ENCODE assay signal across 25 cellular contexts in genomic region chr7:28338041-28338440, GRCh38.
"Had no signal": no experiment of that assay in that cellular context is flagged by ENCODE, and none has a peak within 500 bp of the region (broad histone marks: within the 10 kb centered on the region; RNA-seq: fewer than 3 reads in every experiment).

No MANE protein-coding gene starts in this region.

- H2AFZ ChIP-seq: neural progenitor cell, parathyroid adenoma had no signal

- H3K4me2 ChIP-seq: neural progenitor cell had no signal

- DNase-seq: naive thymus-derived CD4-positive, alpha-beta T cell; natural killer cell; occipital lobe; ovary; posterior cingulate gyrus; psoas muscle; right cardiac atrium; stimulated activated CD4-positive, alpha-beta T cell treated with anti-CD3 and anti-CD28 coated beads, Interleukin-15, amount 100 ng/mL, for 24 hours; stimulated activated CD4-positive, alpha-beta T cell treated with anti-CD3 and anti-CD28 coated beads, Interleukin-2, amount 100 ng/mL, for 24 hours; stimulated activated CD4-positive, alpha-beta T cell treated with anti-CD3 and anti-CD28 coated beads, Interleukin-2, amount 100 ng/mL, for 48 hours; stimulated activated CD4-positive, alpha-beta T cell treated with anti-CD3 and anti-CD28 coated beads, Interleukin-4, amount 100 ng/mL, for 24 hours; stimulated activated naive B cell treated with anti-CD40 and anti-IgM and Interleukin-4, amounts not matched to agents 10 μg/mL and 1 μg/mL and 100 μg/mL, for 72 hours; stimulated activated naive CD4-positive, alpha-beta T cell treated with Interleukin-2 at 50 U/mL for 16 hours; substantia nigra; testis; tibial artery; transverse colon; upper lobe of right lung; uterus had no signal

- H3K27me3 ChIP-seq: neural progenitor cell, ovary, suprapubic skin, testis, tibial artery, transverse colon, upper lobe of right lung, uterus had no signal

- H3K27ac ChIP-seq: neural progenitor cell, ovary, parathyroid adenoma, psoas muscle, skin epidermis, suprapubic skin, testis, tibial artery, transverse colon, upper lobe of right lung, uterus had no signal

- ATAC-seq: naive thymus-derived CD4-positive, alpha-beta T cell; natural killer cell; psoas muscle; right cardiac atrium; sciatic nerve; stimulated activated effector memory CD8-positive, alpha-beta T cell treated with anti-CD3 and anti-CD28 coated beads, Interleukin-12 subunit alpha, Interleukin-12 subunit beta, amount 100 ng/mL, for 72 hours; stimulated activated naive B cell treated with anti-CD40 and anti-IgM and Interleukin-4, amounts not matched to agents 10 μg/mL and 1 μg/mL and 100 μg/mL, for 72 hours; upper lobe of right lung had no signal

- H3K4me3 ChIP-seq: neural progenitor cell, ovary, psoas muscle, skin epidermis, suprapubic skin, testis, tibial artery, transverse colon, upper lobe of right lung, uterus had no signal

- H3K4me1 ChIP-seq: neural progenitor cell, parathyroid adenoma, psoas muscle, suprapubic skin, testis, tibial artery, transverse colon, upper lobe of right lung, uterus had no signal

- H3K9me3 ChIP-seq: ovary, psoas muscle, suprapubic skin, testis, transverse colon, upper lobe of right lung, uterus had no signal

- H3K9ac ChIP-seq: neural progenitor cell, parathyroid adenoma had no signal

- H3K36me3 ChIP-seq: neural progenitor cell, ovary, suprapubic skin, tibial artery, transverse colon, upper lobe of right lung, uterus had no signal

- H3K79me2 ChIP-seq: parathyroid adenoma had no signal
